1 cellular context compared by ENCODE assay signal in the genomic region with DNA sequence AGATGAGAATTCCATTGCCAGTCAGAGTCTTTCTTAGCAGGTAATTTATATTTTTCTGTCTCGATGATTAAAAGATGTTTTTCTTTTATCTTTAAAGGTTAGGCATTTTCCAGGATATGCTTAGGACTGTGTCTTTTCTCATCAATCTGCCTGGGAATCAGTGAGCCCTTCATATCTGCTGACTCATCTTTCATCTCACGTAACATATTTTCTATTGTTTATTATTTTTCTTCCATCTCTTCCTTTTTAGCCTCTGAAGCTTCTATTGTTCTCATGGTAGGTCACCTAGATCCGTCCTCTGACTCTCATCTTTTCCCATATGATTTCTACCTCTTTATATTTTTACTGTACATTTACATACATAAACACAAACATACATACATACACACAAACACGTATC.
TF ChIP-seq lines count a peak whose summit lies in the region.

No MANE protein-coding gene starts in this region.

TF ChIP-seq in endothelial cell of umbilical vein, 7 proteins besides CTCF, POLR2A, EP300 and RAD21:
- TF ChIP-seq POLR2AphosphoS5 (IDR thresholded peaks at IDR 0.05; ENCODE audit: insufficient read depth, low read depth, low read length) (no peak), JUN (IDR thresholded peaks at IDR 0.05; ENCODE audit: borderline replicate concordance, insufficient read depth, insufficient read length, low read depth) (no peak), EZH2 (IDR thresholded peaks at IDR 0.05; ENCODE audit: borderline replicate concordance, low read depth, low read length, severe bottlenecking) (no peak), FOS (IDR thresholded peaks at IDR 0.05; ENCODE audit: borderline replicate concordance, insufficient read depth, low read length) (no peak), MYC (IDR thresholded peaks at IDR 0.05; ENCODE audit: low read depth, low read length) (no peak), GATA2 (IDR thresholded peaks at IDR 0.05; ENCODE audit: insufficient read depth, insufficient read length, low read depth, low read length) (no peak)
- TF ChIP-seq, protein P1, sequence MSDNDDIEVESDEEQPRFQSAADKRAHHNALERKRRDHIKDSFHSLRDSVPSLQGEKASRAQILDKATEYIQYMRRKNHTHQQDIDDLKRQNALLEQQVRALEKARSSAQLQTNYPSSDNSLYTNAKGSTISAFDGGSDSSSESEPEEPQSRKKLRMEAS (IDR thresholded peaks at IDR 0.05; ENCODE audit: insufficient read depth, insufficient read length): no peak
